Comparison of ENCODE assay signal across 10 cellular contexts in genomic region chr19:6056282-6056741, GRCh38. TPM values are rescaled to one million over a fixed set of nuclear protein-coding genes. Genes with fewer than 3 reads are reported as not detected.
DNase-seq lines count a peak whose midpoint lies in the region; ATAC-seq and TF ChIP-seq lines count a peak whose summit lies in the region.
"Had no signal": no experiment of that assay in that cellular context is flagged by ENCODE, and none has a peak within 500 bp of the region (broad histone marks: within the 10 kb centered on the region; RNA-seq: fewer than 3 reads in every experiment).

No MANE protein-coding gene starts in this region.

- no peak overlapping the region for H2BK120ac ChIP-seq in mesendoderm (ENCODE audit: low read depth, low read length)

- peaks cover 0 to 55% (median 35%) of the 10 kb centered on the region in 12 donors for H3K4me1 ChIP-seq in heart left ventricle
- peaks cover 21% of the 10 kb centered on the region for H3K4me1 ChIP-seq in psoas muscle
- H3K4me1 ChIP-seq in mesendoderm (ENCODE audit: control insufficient read depth, low read depth, low read length), result peaks cover 6% of the 10 kb centered on the region

- H2AK5ac ChIP-seq in mesendoderm (ENCODE audit: low read length), result no peak overlapping the region

- no peak overlapping the region for H2BK15ac ChIP-seq in mesendoderm (replicated peaks; ENCODE audit: low read depth)

- H3K9ac ChIP-seq in mesendoderm (ENCODE audit: low read length), result no peak overlapping the region

- peak overlapping the region; percentile 66 to 81 for H3K4me3 Mint-ChIP-seq in CD14-positive monocyte

- H4K8ac ChIP-seq in mesendoderm (ENCODE audit: low read depth, low read length), result no peak overlapping the region

- H3K79me1 ChIP-seq in mesendoderm (ENCODE audit: low read length), result no peaks in the 10 kb centered on the region

- no peak overlapping the region for H3K4me2 ChIP-seq in mesendoderm (ENCODE audit: low read length)

- no peak overlapping the region for H4K5ac ChIP-seq in mesendoderm (ENCODE audit: low read length)

- H3K9me3 ChIP-seq in heart left ventricle (peaks cover 0 to 9% (median 0%) of the 10 kb centered on the region in 12 donors), psoas muscle (no peaks in the 10 kb centered on the region)

- no peak overlapping the region for H3K23ac ChIP-seq in mesendoderm (ENCODE audit: low read length)

- no peaks in the 10 kb centered on the region for H3K36me3 ChIP-seq in heart left ventricle
- no peaks in the 10 kb centered on the region for H3K36me3 ChIP-seq in psoas muscle (ENCODE audit: insufficient read depth in 1 of 2, low read depth in 1 of 2)
- H3K36me3 ChIP-seq in mesendoderm (ENCODE audit: control insufficient read depth, insufficient read depth, low read length), result no peaks in the 10 kb centered on the region

- peaks cover 0 to 3% (median 0%) of the 10 kb centered on the region in 7 donors for H3K9me3 Mint-ChIP-seq in CD14-positive monocyte

- peaks cover 58% of the 10 kb centered on the region for H3K4me1 Mint-ChIP-seq in CD14-positive monocyte

- peak in 2 of 4 donors; percentile 3 to 11 for ATAC-seq in heart left ventricle
- no peak for ATAC-seq in psoas muscle
- ATAC-seq in GM21786 (IDR thresholded peaks at IDR 0.05; ENCODE audit: unreplicated experiment), result no peak

- no peaks in the 10 kb centered on the region for H3K79me2 ChIP-seq in mesendoderm (ENCODE audit: control insufficient read depth, insufficient read depth, low read length)

- TF ChIP-seq POLR2A in heart left ventricle (IDR thresholded peaks at IDR 0.05), result no peak

- 80 to 91% (median 87%) methylated on average over 7 to 8 of the region's 8 CpGs for WGBS in heart left ventricle, 4 donors
- WGBS in psoas muscle, 3 donors, result 76 to 81% (median 76%) methylated on average over 7 to 8 of the region's 8 CpGs
- WGBS in mesendoderm (ENCODE audit: extremely low coverage, insufficient coverage, low lambda C conversion rate), result no CpG with 5 or more reads among the region's 8 CpGs

- peaks cover 7 to 29% of the 10 kb centered on the region in 2 donors for H3K36me3 Mint-ChIP-seq in CD14-positive monocyte

- peaks cover 0 to 6% (median 3%) of the 10 kb centered on the region in 3 donors for H3K27me3 Mint-ChIP-seq in CD14-positive monocyte (ENCODE audit: low read depth in 3 of 3)

- no peak overlapping the region for H3K4ac ChIP-seq in mesendoderm (ENCODE audit: low read depth, low read length)

- H3K4me3 ChIP-seq in heart left ventricle, result peak overlapping the region in 3 of 12 donors; percentile 11 to 32 (median 27)
- H3K4me3 ChIP-seq in psoas muscle, result peak overlapping the region; percentile 45
- H3K4me3 ChIP-seq in mesendoderm (ENCODE audit: low read length), result no peak overlapping the region

- no peak overlapping the region for H3K18ac ChIP-seq in mesendoderm (ENCODE audit: low read length)

- H3K27ac ChIP-seq in VCaP, result peak overlapping the region; percentile 13; the same call in 1 of the 2 replicates
- H3K27ac ChIP-seq in heart left ventricle, result peak overlapping the region; percentile 74 to 97 (median 90)
- H3K27ac ChIP-seq in psoas muscle, result peak overlapping the region; percentile 86
- H3K27ac ChIP-seq in mesendoderm (ENCODE audit: low read depth, low read length), result no peak overlapping the region

- H3K27ac Mint-ChIP-seq in CD14-positive monocyte, result peak overlapping the region; percentile 98 to 100 (median 99)

- no peak overlapping the region for H2BK5ac ChIP-seq in mesendoderm (ENCODE audit: low read length)

- H3K27me3 ChIP-seq in heart left ventricle (no peaks in the 10 kb centered on the region), psoas muscle (ENCODE audit: insufficient read depth in 3 of 3, low read length in 2 of 3) (no peaks in the 10 kb centered on the region), mesendoderm (ENCODE audit: insufficient read depth, low read length, poor library complexity) (no peaks in the 10 kb centered on the region)

- TF ChIP-seq CTCF in CD14-positive monocyte (IDR thresholded peaks at IDR 0.05) (no peak), VCaP (conservative IDR thresholded peaks at IDR 0.05) (peak; percentile 37; the same call in 1 of the 2 replicates), heart left ventricle (IDR thresholded peaks at IDR 0.05) (no peak), psoas muscle (IDR thresholded peaks at IDR 0.05) (no peak)

- H3K56ac ChIP-seq in mesendoderm (ENCODE audit: low read length), result no peak overlapping the region

- DNase-seq in CD14-positive monocyte (ENCODE audit: low spot score) (no peak), heart left ventricle (no peak), psoas muscle (no peak), mesendoderm (no peak), germinal center (ENCODE audit: low spot score) (no peak)
- DNase-seq in stimulated activated naive CD4-positive, alpha-beta T cell treated with Interleukin-2 at 50 U/mL for 16 hours (lab: John Stamatoyannopoulos, UW), result no peak
- DNase-seq: NCI-H524, T-helper 2 cell had no signal

- intact Hi-C loops in CD14-positive monocyte (cut with micrococcal nuclease) (loop anchor here in 1 of 2 donors (10.0 kb wide), 1 partner anchor 152 kb away; the partner anchor contains the start of genes NDUFA11 and VMAC), heart left ventricle (cut with DNase I) (loop anchor here in 8 of 10 donors (2.0 to 5.0 kb wide), 6 partner anchors 46 to 316 kb away; partner anchors contain the start of genes RFX2 (in 4 of the 8) and ALKBH7 (in 1 of the 8)), psoas muscle (cut with DNase I) (loop anchor here (5.0 kb wide), 1 partner anchor 56 kb away; the partner anchor contains the start of gene RFX2 (in 2 of the 2))

RNA-seq across cellular contexts. Expression of gene RFX2, which starts 54.0 kb away (rescaled TPM):
- polyA plus RNA-seq in CD14-positive monocyte, result 1 to 10 TPM; 5.7 to 8.7 TPM
- 10 to 100 TPM in 1 of 9 donors, 1 to 10 TPM in 8; 2.8 to 20.0 (median 5.8) TPM for total RNA-seq in heart left ventricle
- polyA plus RNA-seq in heart left ventricle, result 1 to 10 TPM; 6.9 to 7.0 TPM
- total RNA-seq in psoas muscle, result 1 to 10 TPM in 2 of 4 donors, under 1 TPM in 2; 0.71 to 2.1 (median 1.3) TPM
- 1 to 10 TPM in 2 of 3 donors, under 1 TPM in 1; 0.58 to 1.5 (median 1.0) TPM for polyA plus RNA-seq in psoas muscle
- polyA plus RNA-seq in mesendoderm (2013, experiment 1 of 2), result 2.2 TPM
- 2.3 TPM for polyA plus RNA-seq in mesendoderm (2013, experiment 2 of 2)
